In the genomic region with DNA sequence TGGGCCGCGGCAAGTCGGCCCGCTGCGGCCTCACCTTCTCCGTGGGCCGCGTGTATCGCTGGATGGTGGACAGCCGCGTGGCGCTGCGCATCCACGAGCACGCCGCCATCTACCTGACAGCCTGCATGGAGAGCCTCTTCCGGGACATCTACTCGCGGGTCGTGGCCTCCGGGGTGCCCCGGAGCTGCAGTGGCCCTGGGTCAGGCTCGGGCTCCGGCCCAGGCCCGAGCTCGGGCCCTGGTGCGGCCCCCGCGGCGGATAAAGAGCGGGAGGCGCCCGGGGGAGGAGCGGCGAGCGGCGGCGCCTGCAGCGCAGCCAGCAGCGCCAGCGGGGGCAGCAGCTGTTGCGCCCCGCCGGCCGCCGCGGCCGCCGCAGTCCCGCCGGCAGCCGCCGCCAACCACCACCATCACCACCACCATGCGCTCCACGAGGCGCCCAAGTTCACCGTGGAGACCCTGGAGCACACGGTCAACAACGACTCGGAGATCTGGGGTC, we compare ENCODE assay signal across 1 cellular context.
TF ChIP-seq lines count a peak whose summit lies in the region.

No MANE protein-coding gene starts in this region.

TF ChIP-seq in WTC11, 78 proteins besides CTCF, POLR2A, EP300 and RAD21 (continued from another document):
- TF ChIP-seq, protein P1, sequence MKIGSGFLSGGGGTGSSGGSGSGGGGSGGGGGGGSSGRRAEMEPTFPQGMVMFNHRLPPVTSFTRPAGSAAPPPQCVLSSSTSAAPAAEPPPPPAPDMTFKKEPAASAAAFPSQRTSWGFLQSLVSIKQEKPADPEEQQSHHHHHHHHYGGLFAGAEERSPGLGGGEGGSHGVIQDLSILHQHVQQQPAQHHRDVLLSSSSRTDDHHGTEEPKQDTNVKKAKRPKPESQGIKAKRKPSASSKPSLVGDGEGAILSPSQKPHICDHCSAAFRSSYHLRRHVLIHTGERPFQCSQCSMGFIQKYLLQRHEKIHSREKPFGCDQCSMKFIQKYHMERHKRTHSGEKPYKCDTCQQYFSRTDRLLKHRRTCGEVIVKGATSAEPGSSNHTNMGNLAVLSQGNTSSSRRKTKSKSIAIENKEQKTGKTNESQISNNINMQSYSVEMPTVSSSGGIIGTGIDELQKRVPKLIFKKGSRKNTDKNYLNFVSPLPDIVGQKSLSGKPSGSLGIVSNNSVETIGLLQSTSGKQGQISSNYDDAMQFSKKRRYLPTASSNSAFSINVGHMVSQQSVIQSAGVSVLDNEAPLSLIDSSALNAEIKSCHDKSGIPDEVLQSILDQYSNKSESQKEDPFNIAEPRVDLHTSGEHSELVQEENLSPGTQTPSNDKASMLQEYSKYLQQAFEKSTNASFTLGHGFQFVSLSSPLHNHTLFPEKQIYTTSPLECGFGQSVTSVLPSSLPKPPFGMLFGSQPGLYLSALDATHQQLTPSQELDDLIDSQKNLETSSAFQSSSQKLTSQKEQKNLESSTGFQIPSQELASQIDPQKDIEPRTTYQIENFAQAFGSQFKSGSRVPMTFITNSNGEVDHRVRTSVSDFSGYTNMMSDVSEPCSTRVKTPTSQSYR (CRISPR knock-in tag; IDR thresholded peaks at IDR 0.05): no peak
- no peak for TF ChIP-seq ZNF423 (CRISPR knock-in tag; IDR thresholded peaks at IDR 0.05)
- TF ChIP-seq, protein P2, sequence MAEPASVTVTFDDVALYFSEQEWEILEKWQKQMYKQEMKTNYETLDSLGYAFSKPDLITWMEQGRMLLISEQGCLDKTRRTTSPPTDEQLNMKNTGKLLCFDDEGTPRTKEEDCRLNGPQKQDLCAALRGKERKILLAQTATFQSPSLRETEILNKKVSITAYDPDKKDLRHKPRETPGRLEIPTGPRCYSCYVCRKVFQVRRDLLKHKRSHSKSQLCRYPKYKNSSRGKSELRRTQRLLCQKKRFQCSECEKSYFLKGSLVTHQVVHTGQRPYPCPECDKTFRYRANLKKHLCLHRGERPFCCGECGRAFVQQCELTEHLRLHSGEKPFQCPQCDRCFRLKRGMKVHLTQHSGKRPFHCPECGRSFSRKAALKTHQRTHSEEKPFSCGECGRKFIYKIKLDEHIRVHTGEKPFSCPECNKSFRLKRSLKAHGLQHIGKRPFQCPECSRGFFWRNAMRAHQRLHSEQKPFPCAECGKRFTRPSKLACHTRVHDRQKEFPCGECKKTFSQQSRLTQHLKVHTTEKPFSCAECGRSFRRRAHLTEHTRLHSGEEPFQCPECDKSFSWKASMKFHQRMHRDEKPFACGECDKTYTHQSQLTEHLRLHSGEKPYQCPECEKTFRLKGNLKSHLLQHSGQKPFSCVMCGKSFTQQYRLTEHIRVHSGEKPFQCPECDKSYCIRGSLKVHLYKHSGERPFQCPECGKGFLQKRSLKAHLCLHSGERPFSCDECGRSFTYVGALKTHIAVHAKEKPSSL (CRISPR knock-in tag; conservative IDR thresholded peaks at IDR 0.05): no peak
TF ChIP-seq in WTC11: peak in this region for 0.
